In genomic region chr1:19840228-19840627, GRCh38 we compare ENCODE assay signal across 3 cellular contexts.
A peak's percentile ranks its signal among the peaks of the same experiment; 100 is the strongest.
TF ChIP-seq lines count a peak whose summit lies in the region.

No MANE protein-coding gene starts in this region.

TF ChIP-seq in SK-N-SH, 30 proteins besides CTCF, POLR2A, EP300 and RAD21:
- TF ChIP-seq FOXJ3 (CRISPR knock-in tag; IDR thresholded peaks at IDR 0.05): no peak
- TF ChIP-seq TAF1 (IDR thresholded peaks at IDR 0.05; ENCODE audit: borderline replicate concordance, low read depth, low read length): no peak
- TF ChIP-seq RFX5 (IDR thresholded peaks at IDR 0.05; ENCODE audit: low read length): no peak
- TF ChIP-seq GATA2 (CRISPR knock-in tag; IDR thresholded peaks at IDR 0.05): no peak
- TF ChIP-seq YY1 (IDR thresholded peaks at IDR 0.05; ENCODE audit: low read depth): no peak
- no peak for TF ChIP-seq EZH2phosphoT487 (IDR thresholded peaks at IDR 0.05; ENCODE audit: borderline replicate concordance, low read depth)
- TF ChIP-seq SIN3A (IDR thresholded peaks at IDR 0.05; ENCODE audit: borderline replicate concordance, low read depth, low read length): no peak
- no peak for TF ChIP-seq MAX (IDR thresholded peaks at IDR 0.05; ENCODE audit: low read depth)
- TF ChIP-seq POLR2AphosphoS5 (IDR thresholded peaks at IDR 0.05; ENCODE audit: low read depth, low read length): no peak
- TF ChIP-seq USF1 (IDR thresholded peaks at IDR 0.05; ENCODE audit: borderline replicate concordance, low read depth): no peak
- no peak for TF ChIP-seq USF2 (IDR thresholded peaks at IDR 0.05; ENCODE audit: borderline replicate concordance, low read depth, low read length)
- TF ChIP-seq NFIC (IDR thresholded peaks at IDR 0.05; ENCODE audit: borderline replicate concordance): no peak
- no peak for TF ChIP-seq MXI1 (IDR thresholded peaks at IDR 0.05; ENCODE audit: low read depth, low read length)
- no peak for TF ChIP-seq GABPA (IDR thresholded peaks at IDR 0.05; ENCODE audit: low read depth)
TF ChIP-seq in SK-N-SH: peak in this region for 0.

TF ChIP-seq in SK-N-SH treated with all-trans-retinoic acid at 6 μM for 48 hours, 23 proteins besides CTCF, POLR2A, EP300 and RAD21:
- no peak for TF ChIP-seq SNAI2 (CRISPR knock-in tag; IDR thresholded peaks at IDR 0.05)
- no peak for TF ChIP-seq BACH2 (CRISPR knock-in tag; IDR thresholded peaks at IDR 0.05; ENCODE audit: borderline replicate concordance)
- no peak for TF ChIP-seq POU6F1 (CRISPR knock-in tag; IDR thresholded peaks at IDR 0.05; ENCODE audit: borderline replicate concordance, low read depth)
- no peak for TF ChIP-seq ZNF70 (CRISPR knock-in tag; IDR thresholded peaks at IDR 0.05)
- TF ChIP-seq GLIS3 (CRISPR knock-in tag; IDR thresholded peaks at IDR 0.05): no peak
- TF ChIP-seq ZFP30 (CRISPR knock-in tag; IDR thresholded peaks at IDR 0.05): no peak
- TF ChIP-seq PPARA (CRISPR knock-in tag; IDR thresholded peaks at IDR 0.05; ENCODE audit: borderline replicate concordance): no peak
- TF ChIP-seq ZNF565 (CRISPR knock-in tag; conservative IDR thresholded peaks at IDR 0.05; ENCODE audit: low read depth): no peak
- no peak for TF ChIP-seq ZC3H10 (CRISPR knock-in tag; IDR thresholded peaks at IDR 0.05)
- no peak for TF ChIP-seq CREB5 (CRISPR knock-in tag; IDR thresholded peaks at IDR 0.05; ENCODE audit: low read depth)
- TF ChIP-seq TCF4 (CRISPR knock-in tag; IDR thresholded peaks at IDR 0.05; ENCODE audit: borderline replicate concordance): no peak
- no peak for TF ChIP-seq PATZ1 (CRISPR knock-in tag; IDR thresholded peaks at IDR 0.05; ENCODE audit: borderline replicate concordance)
- no peak for TF ChIP-seq ISL1 (CRISPR knock-in tag; IDR thresholded peaks at IDR 0.05)
- TF ChIP-seq TSHZ2 (CRISPR knock-in tag; IDR thresholded peaks at IDR 0.05): no peak
- TF ChIP-seq CSRNP3 (CRISPR knock-in tag; IDR thresholded peaks at IDR 0.05): no peak

TF ChIP-seq in A549, 52 proteins besides CTCF, POLR2A, EP300 and RAD21:
- TF ChIP-seq NFE2L2 (conservative IDR thresholded peaks at IDR 0.05; ENCODE audit: low read length): 0 out of 2 replicates have a peak, but pooled peaks have one; percentile 6
- peak; percentile 60 for TF ChIP-seq MAFK (IDR thresholded peaks at IDR 0.05; ENCODE audit: partially characterized antibody)
- no peak for TF ChIP-seq FOXS1 (CRISPR knock-in tag; IDR thresholded peaks at IDR 0.05)
